In the genomic region with DNA sequence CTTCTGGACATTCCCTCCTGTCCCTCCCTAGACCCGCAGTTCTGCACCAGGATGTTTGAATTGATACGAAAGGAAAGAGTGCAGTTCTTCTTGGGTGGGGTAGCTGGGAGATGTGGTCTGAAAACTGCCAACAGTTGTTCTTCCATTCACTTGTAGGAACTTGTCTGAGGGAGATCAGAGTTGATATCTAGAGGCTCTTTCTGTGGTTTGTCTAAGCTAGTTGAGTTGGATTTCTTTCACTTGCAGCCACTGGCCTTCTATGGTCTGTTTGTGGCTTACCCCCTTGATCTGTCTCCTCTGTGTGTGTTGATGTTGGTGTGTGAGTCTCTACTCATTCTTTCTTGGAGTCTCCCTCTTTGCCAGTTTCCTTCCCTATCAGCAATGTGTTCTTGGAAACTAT, we compare ENCODE assay signal across 19 cellular contexts.
"Had no signal": no experiment of that assay in that cellular context is flagged by ENCODE, and none has a peak within 500 bp of the region (broad histone marks: within the 10 kb centered on the region; RNA-seq: fewer than 3 reads in every experiment).

No MANE protein-coding gene starts in this region.

- ATAC-seq: left cardiac atrium, natural killer cell had no signal

- H3K27me3 Mint-ChIP-seq: central memory CD8-positive, alpha-beta T cell had no signal

- H3K4me3 Mint-ChIP-seq: activated naive CD4-positive, alpha-beta T cell treated with anti-CD3 and anti-CD28 coated beads, Interleukin-2, amount 10 ng/mL, durations not matched to agents 7 days and 5 days; central memory CD8-positive, alpha-beta T cell; natural killer cell had no signal

- H3K9me3 ChIP-seq: colonic mucosa, thyroid gland had no signal

- H3K9me3 Mint-ChIP-seq: central memory CD8-positive, alpha-beta T cell had no signal

- H3K27ac ChIP-seq: brain microvascular endothelial cell, colonic mucosa, thyroid gland, VCaP had no signal

- H3K4me1 ChIP-seq: colonic mucosa, thyroid gland had no signal

- DNase-seq: activated CD4-positive, alpha-beta T cell treated with anti-CD3 and anti-CD28 coated beads, Interleukin-2, amount 50 U/mL, for 1 hour; activated CD4-positive, CD25-positive, alpha-beta regulatory T cell treated with anti-CD3 and anti-CD28 coated beads, Interleukin-2, amount 50 U/mL, for 72 hours; activated CD8-positive, alpha-beta memory T cell treated with anti-CD3 and anti-CD28 coated beads, Interleukin-2, amount 50 U/mL, for 4 hours; activated effector memory CD4-positive, alpha-beta T cell treated with Interleukin-2 at 50 U/mL for 16 hours; activated naive CD4-positive, alpha-beta T cell treated with anti-CD3 and anti-CD28 coated beads, Interleukin-2, amount 10 ng/mL, durations not matched to agents 7 days and 5 days; activated T-cell treated with anti-CD3 and anti-CD28 coated beads, Interleukin-2, amount 50 U/mL, for 48 hours; aorta; brain microvascular endothelial cell; colonic mucosa; left cardiac atrium; mesendoderm; natural killer cell; stimulated activated CD4-positive, alpha-beta T cell treated with anti-CD3 and anti-CD28 coated beads, Interleukin-2, amount 100 ng/mL, for 24 hours; stimulated activated naive CD4-positive, alpha-beta T cell treated with Interleukin-2 at 50 U/mL for 16 hours; T-helper 1 cell; thyroid gland had no signal

- H3K36me3 ChIP-seq: brain microvascular endothelial cell, colonic mucosa, thyroid gland had no signal

- FAIRE-seq: urothelium cell line had no signal

- H3K4me3 ChIP-seq: colonic mucosa, thyroid gland had no signal

- H3K27me3 ChIP-seq: brain microvascular endothelial cell, colonic mucosa, thyroid gland had no signal

- H3K27ac Mint-ChIP-seq: activated naive CD4-positive, alpha-beta T cell treated with anti-CD3 and anti-CD28 coated beads, Interleukin-2, amount 10 ng/mL, durations not matched to agents 7 days and 5 days; natural killer cell had no signal
